Comparison of ENCODE assay signal across 1 cellular context in the genomic region with DNA sequence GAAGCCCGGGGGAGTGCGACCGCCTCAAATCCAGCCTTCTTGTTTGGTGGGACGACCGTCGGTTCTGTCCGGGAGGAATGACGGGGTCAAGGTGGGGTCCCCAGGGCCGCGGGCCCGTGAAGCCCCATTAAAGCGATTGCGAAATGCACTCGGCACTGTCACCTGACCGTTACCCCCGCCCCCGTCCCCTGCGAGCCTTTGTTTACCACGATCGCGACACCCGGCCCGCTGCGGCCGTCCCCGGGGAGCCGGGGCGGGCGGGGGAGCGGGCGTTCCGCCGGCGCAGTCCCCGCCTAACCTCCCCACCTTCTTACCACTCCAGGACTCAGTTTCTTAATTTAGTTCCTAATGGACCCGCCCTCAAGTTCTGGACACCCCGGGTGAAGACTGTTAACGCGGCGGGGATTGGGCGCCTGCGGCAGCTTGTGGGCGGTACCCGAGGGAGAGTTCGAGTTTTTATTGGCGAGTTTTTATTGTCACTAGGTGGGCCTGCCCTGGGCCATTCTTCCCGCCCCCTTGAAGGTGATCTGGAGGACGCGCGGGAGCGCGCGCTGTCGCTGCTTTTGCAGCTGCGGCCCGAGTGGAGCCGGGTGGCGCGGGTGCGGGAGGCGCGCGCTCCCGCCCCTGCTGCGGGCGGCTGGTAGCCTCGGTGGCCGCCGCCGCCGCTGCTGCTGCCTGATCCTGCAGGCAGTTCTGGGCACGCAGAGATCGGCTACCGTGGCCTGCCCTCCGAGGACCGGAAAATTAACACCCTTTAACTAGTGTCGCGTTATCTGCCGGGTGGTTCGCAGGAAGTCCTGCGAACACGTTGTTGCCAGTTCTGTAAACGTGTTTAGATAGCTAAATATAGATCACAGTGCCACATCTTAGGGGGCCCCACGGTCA.
TF ChIP-seq lines count a peak whose summit lies in the region.

No MANE protein-coding gene starts in this region.

TF ChIP-seq in K562, 482 proteins besides CTCF, POLR2A, EP300 and RAD21 (continued from another document and continues in another):
- TF ChIP-seq, protein P1, sequence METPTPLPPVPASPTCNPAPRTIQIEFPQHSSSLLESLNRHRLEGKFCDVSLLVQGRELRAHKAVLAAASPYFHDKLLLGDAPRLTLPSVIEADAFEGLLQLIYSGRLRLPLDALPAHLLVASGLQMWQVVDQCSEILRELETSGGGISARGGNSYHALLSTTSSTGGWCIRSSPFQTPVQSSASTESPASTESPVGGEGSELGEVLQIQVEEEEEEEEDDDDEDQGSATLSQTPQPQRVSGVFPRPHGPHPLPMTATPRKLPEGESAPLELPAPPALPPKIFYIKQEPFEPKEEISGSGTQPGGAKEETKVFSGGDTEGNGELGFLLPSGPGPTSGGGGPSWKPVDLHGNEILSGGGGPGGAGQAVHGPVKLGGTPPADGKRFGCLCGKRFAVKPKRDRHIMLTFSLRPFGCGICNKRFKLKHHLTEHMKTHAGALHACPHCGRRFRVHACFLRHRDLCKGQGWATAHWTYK (CRISPR knock-in tag; IDR thresholded peaks at IDR 0.05): peak; percentile 52; the same call in 1 of the 2 replicates
- TF ChIP-seq EGR1 (conservative IDR thresholded peaks at IDR 0.05): peak; percentile 76
- no peak for TF ChIP-seq SMAD3 (CRISPR knock-in tag; conservative IDR thresholded peaks at IDR 0.05)
- TF ChIP-seq CBX5 (IDR thresholded peaks at IDR 0.05; ENCODE audit: borderline replicate concordance, low read depth): no peak
- TF ChIP-seq ZNF354B (CRISPR knock-in tag; IDR thresholded peaks at IDR 0.05): no peak
- TF ChIP-seq GABPA (tag; conservative IDR thresholded peaks at IDR 0.05; ENCODE audit: low read depth): peak; percentile 67
- no peak for TF ChIP-seq RBM22 (IDR thresholded peaks at IDR 0.05; ENCODE audit: low read depth, low read length, poor library complexity, severe bottlenecking)
- TF ChIP-seq, protein P2, sequence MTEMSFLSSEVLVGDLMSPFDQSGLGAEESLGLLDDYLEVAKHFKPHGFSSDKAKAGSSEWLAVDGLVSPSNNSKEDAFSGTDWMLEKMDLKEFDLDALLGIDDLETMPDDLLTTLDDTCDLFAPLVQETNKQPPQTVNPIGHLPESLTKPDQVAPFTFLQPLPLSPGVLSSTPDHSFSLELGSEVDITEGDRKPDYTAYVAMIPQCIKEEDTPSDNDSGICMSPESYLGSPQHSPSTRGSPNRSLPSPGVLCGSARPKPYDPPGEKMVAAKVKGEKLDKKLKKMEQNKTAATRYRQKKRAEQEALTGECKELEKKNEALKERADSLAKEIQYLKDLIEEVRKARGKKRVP (CRISPR knock-in tag; IDR thresholded peaks at IDR 0.05): 0 out of 2 replicates have a peak, but pooled peaks have one; percentile 13
- TF ChIP-seq NR4A1 (CRISPR knock-in tag; IDR thresholded peaks at IDR 0.05): 0 out of 2 replicates have a peak, but pooled peaks have one; percentile 74
- no peak for TF ChIP-seq NR4A1 (tag; IDR thresholded peaks at IDR 0.05)
- peak; percentile 85 for TF ChIP-seq HMGN3 (IDR thresholded peaks at IDR 0.05; ENCODE audit: borderline replicate concordance, extremely low read depth, insufficient read length, low read depth, low read length)
- TF ChIP-seq, protein P3, sequence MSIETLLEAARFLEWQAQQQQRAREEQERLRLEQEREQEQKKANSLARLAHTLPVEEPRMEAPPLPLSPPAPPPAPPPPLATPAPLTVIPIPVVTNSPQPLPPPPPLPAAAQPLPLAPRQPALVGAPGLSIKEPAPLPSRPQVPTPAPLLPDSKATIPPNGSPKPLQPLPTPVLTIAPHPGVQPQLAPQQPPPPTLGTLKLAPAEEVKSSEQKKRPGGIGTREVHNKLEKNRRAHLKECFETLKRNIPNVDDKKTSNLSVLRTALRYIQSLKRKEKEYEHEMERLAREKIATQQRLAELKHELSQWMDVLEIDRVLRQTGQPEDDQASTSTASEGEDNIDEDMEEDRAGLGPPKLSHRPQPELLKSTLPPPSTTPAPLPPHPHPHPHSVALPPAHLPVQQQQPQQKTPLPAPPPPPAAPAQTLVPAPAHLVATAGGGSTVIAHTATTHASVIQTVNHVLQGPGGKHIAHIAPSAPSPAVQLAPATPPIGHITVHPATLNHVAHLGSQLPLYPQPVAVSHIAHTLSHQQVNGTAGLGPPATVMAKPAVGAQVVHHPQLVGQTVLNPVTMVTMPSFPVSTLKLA (conservative IDR thresholded peaks at IDR 0.05): peak; percentile 34 to 57
- TF ChIP-seq SRSF9 (IDR thresholded peaks at IDR 0.05; ENCODE audit: borderline replicate concordance, low read depth, low read length): no peak
- no peak for TF ChIP-seq ZNF766 (CRISPR knock-in tag; conservative IDR thresholded peaks at IDR 0.05)
- TF ChIP-seq RAD51 (IDR thresholded peaks at IDR 0.05; ENCODE audit: borderline replicate concordance, low read depth): peak; percentile 75
- TF ChIP-seq ZNF184 (CRISPR knock-in tag; IDR thresholded peaks at IDR 0.05): no peak
- TF ChIP-seq, protein P4, sequence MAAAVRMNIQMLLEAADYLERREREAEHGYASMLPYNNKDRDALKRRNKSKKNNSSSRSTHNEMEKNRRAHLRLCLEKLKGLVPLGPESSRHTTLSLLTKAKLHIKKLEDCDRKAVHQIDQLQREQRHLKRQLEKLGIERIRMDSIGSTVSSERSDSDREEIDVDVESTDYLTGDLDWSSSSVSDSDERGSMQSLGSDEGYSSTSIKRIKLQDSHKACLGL (CRISPR knock-in tag; IDR thresholded peaks at IDR 0.05; ENCODE audit: borderline replicate concordance, poor library complexity, severe bottlenecking): no peak
- TF ChIP-seq SUPT5H (IDR thresholded peaks at IDR 0.05): no peak
- TF ChIP-seq MAZ (CRISPR knock-in tag; conservative IDR thresholded peaks at IDR 0.05 in 1 of 2, IDR thresholded peaks at IDR 0.05 in 1 of 2): peak; percentile 32 to 48; a peak in 2 of 4 replicates
- TF ChIP-seq RBM14 (IDR thresholded peaks at IDR 0.05; ENCODE audit: borderline replicate concordance, insufficient read depth, low read depth, low read length): no peak
- peak; percentile 66 for TF ChIP-seq DACH1 (IDR thresholded peaks at IDR 0.05; ENCODE audit: partially characterized antibody)
- peak; percentile 46; the same call in 1 of the 2 replicates for TF ChIP-seq ZBTB7A (IDR thresholded peaks at IDR 0.05; ENCODE audit: borderline replicate concordance, control insufficient read depth, low read depth, low read length)
- TF ChIP-seq GTF2F1 (IDR thresholded peaks at IDR 0.05; ENCODE audit: low read depth, low read length): no peak
- TF ChIP-seq CC2D1A (IDR thresholded peaks at IDR 0.05): no peak
- TF ChIP-seq HOXB6 (CRISPR knock-in tag; IDR thresholded peaks at IDR 0.05; ENCODE audit: borderline replicate concordance): no peak
- TF ChIP-seq FIP1L1 (IDR thresholded peaks at IDR 0.05; ENCODE audit: low read depth, low read length, poor library complexity, severe bottlenecking): peak; percentile 63
- no peak for TF ChIP-seq NR3C1 (CRISPR knock-in tag; IDR thresholded peaks at IDR 0.05)
- TF ChIP-seq MTA3 (IDR thresholded peaks at IDR 0.05; ENCODE audit: borderline replicate concordance): no peak; the same call in 1 of the 2 replicates
- TF ChIP-seq, protein P5, sequence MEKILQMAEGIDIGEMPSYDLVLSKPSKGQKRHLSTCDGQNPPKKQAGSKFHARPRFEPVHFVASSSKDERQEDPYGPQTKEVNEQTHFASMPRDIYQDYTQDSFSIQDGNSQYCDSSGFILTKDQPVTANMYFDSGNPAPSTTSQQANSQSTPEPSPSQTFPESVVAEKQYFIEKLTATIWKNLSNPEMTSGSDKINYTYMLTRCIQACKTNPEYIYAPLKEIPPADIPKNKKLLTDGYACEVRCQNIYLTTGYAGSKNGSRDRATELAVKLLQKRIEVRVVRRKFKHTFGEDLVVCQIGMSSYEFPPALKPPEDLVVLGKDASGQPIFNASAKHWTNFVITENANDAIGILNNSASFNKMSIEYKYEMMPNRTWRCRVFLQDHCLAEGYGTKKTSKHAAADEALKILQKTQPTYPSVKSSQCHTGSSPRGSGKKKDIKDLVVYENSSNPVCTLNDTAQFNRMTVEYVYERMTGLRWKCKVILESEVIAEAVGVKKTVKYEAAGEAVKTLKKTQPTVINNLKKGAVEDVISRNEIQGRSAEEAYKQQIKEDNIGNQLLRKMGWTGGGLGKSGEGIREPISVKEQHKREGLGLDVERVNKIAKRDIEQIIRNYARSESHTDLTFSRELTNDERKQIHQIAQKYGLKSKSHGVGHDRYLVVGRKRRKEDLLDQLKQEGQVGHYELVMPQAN (IDR thresholded peaks at IDR 0.05; ENCODE audit: borderline replicate concordance): no peak
- TF ChIP-seq, protein P6, sequence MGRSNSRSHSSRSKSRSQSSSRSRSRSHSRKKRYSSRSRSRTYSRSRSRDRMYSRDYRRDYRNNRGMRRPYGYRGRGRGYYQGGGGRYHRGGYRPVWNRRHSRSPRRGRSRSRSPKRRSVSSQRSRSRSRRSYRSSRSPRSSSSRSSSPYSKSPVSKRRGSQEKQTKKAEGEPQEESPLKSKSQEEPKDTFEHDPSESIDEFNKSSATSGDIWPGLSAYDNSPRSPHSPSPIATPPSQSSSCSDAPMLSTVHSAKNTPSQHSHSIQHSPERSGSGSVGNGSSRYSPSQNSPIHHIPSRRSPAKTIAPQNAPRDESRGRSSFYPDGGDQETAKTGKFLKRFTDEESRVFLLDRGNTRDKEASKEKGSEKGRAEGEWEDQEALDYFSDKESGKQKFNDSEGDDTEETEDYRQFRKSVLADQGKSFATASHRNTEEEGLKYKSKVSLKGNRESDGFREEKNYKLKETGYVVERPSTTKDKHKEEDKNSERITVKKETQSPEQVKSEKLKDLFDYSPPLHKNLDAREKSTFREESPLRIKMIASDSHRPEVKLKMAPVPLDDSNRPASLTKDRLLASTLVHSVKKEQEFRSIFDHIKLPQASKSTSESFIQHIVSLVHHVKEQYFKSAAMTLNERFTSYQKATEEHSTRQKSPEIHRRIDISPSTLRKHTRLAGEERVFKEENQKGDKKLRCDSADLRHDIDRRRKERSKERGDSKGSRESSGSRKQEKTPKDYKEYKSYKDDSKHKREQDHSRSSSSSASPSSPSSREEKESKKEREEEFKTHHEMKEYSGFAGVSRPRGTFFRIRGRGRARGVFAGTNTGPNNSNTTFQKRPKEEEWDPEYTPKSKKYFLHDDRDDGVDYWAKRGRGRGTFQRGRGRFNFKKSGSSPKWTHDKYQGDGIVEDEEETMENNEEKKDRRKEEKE (IDR thresholded peaks at IDR 0.05; ENCODE audit: borderline replicate concordance in 1 of 2, control insufficient read depth in 1 of 2, low read depth in 2 of 2, low read length in 1 of 2): no peak
- TF ChIP-seq GTF2E2 (tag; IDR thresholded peaks at IDR 0.05): no peak
- TF ChIP-seq, protein P7, sequence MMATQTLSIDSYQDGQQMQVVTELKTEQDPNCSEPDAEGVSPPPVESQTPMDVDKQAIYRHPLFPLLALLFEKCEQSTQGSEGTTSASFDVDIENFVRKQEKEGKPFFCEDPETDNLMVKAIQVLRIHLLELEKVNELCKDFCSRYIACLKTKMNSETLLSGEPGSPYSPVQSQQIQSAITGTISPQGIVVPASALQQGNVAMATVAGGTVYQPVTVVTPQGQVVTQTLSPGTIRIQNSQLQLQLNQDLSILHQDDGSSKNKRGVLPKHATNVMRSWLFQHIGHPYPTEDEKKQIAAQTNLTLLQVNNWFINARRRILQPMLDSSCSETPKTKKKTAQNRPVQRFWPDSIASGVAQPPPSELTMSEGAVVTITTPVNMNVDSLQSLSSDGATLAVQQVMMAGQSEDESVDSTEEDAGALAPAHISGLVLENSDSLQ (IDR thresholded peaks at IDR 0.05): peak; percentile 69
- TF ChIP-seq ZNF668 (CRISPR knock-in tag; IDR thresholded peaks at IDR 0.05): no peak
- 0 out of 2 replicates have a peak, but pooled peaks have one; percentile 29 for TF ChIP-seq GATAD2B (IDR thresholded peaks at IDR 0.05; ENCODE audit: borderline replicate concordance)
- TF ChIP-seq IRF2 (CRISPR knock-in tag; IDR thresholded peaks at IDR 0.05): no peak
- TF ChIP-seq, protein P8, sequence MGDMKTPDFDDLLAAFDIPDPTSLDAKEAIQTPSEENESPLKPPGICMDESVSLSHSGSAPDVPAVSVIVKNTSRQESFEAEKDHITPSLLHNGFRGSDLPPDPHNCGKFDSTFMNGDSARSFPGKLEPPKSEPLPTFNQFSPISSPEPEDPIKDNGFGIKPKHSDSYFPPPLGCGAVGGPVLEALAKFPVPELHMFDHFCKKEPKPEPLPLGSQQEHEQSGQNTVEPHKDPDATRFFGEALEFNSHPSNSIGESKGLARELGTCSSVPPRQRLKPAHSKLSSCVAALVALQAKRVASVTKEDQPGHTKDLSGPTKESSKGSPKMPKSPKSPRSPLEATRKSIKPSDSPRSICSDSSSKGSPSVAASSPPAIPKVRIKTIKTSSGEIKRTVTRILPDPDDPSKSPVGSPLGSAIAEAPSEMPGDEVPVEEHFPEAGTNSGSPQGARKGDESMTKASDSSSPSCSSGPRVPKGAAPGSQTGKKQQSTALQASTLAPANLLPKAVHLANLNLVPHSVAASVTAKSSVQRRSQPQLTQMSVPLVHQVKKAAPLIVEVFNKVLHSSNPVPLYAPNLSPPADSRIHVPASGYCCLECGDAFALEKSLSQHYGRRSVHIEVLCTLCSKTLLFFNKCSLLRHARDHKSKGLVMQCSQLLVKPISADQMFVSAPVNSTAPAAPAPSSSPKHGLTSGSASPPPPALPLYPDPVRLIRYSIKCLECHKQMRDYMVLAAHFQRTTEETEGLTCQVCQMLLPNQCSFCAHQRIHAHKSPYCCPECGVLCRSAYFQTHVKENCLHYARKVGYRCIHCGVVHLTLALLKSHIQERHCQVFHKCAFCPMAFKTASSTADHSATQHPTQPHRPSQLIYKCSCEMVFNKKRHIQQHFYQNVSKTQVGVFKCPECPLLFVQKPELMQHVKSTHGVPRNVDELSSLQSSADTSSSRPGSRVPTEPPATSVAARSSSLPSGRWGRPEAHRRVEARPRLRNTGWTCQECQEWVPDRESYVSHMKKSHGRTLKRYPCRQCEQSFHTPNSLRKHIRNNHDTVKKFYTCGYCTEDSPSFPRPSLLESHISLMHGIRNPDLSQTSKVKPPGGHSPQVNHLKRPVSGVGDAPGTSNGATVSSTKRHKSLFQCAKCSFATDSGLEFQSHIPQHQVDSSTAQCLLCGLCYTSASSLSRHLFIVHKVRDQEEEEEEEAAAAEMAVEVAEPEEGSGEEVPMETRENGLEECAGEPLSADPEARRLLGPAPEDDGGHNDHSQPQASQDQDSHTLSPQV (IDR thresholded peaks at IDR 0.05): peak; percentile 67; the same call in 1 of the 2 replicates
- TF ChIP-seq KAT2B (IDR thresholded peaks at IDR 0.05; ENCODE audit: low read depth, low read length): no peak
- TF ChIP-seq HMG20B (CRISPR knock-in tag; IDR thresholded peaks at IDR 0.05): no peak
- no peak for TF ChIP-seq MAFK (IDR thresholded peaks at IDR 0.05; ENCODE audit: low read length)
- no peak for TF ChIP-seq PRPF4 (IDR thresholded peaks at IDR 0.05; ENCODE audit: insufficient read depth, low read depth, low read length, poor library complexity, severe bottlenecking)
- TF ChIP-seq, protein P9, sequence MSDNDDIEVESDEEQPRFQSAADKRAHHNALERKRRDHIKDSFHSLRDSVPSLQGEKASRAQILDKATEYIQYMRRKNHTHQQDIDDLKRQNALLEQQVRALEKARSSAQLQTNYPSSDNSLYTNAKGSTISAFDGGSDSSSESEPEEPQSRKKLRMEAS (CRISPR knock-in tag; IDR thresholded peaks at IDR 0.05): peak; percentile 53
- TF ChIP-seq TRIM24 (IDR thresholded peaks at IDR 0.05): no peak
- TF ChIP-seq MIER1 (IDR thresholded peaks at IDR 0.05; ENCODE audit: low read depth): no peak
- TF ChIP-seq FOXK2 (conservative IDR thresholded peaks at IDR 0.05 in 1 of 2, IDR thresholded peaks at IDR 0.05 in 1 of 2; ENCODE audit: low read depth in 2 of 2): peak; percentile 52 to 74; a peak in 3 of 4 replicates
- TF ChIP-seq POLR2G (IDR thresholded peaks at IDR 0.05; ENCODE audit: low read depth, low read length): peak; percentile 89
